In the genomic region with DNA sequence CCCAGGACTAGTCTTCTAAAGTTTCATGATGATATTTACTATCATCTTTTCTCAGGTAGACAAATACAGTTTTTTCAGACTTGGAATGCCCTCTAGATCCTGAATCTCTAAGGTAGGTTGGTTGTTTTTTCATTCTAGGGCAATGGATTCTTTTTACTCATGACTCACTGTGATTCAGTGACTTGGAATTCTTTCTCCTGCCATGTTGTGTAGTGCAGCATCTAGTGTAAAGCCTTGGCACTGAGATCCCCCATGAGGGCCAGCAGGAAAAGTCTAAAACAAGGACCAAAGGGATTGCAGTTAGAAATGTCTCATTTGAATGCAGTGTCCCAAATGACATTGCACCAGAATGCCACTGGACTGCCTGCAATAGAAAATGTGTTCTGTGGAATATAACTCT, we compare ENCODE assay signal across 19 cellular contexts.
A peak's percentile ranks its signal among the peaks of the same experiment; 100 is the strongest.
DNase-seq lines count a peak whose midpoint lies in the region; ATAC-seq and TF ChIP-seq lines count a peak whose summit lies in the region.
"Had no signal": no experiment of that assay in that cellular context is flagged by ENCODE, and none has a peak within 500 bp of the region (broad histone marks: within the 10 kb centered on the region; RNA-seq: fewer than 3 reads in every experiment).

No MANE protein-coding gene starts in this region.

- no peak overlapping the region for H3K4me3 ChIP-seq in IMR-90 (ENCODE audit: insufficient read depth, low read depth, low read length)
- H3K4me3 ChIP-seq in astrocyte of the spinal cord (ENCODE audit: low read depth, low read length): no peak overlapping the region
- H3K4me3 ChIP-seq in smooth muscle cell: no peak overlapping the region
- no peak overlapping the region for H3K4me3 ChIP-seq in testis
- H3K4me3 ChIP-seq: skin epidermis had no signal

- ATAC-seq in IMR-90 (ENCODE audit: low read depth) (no peak), HG03469 (IDR thresholded peaks at IDR 0.05; ENCODE audit: unreplicated experiment) (no peak)
- ATAC-seq: activated naive CD8-positive, alpha-beta T cell treated with anti-CD3 and anti-CD28 coated beads, Interleukin-2, amount 50 U/mL, for 24 hours; activated T-helper 17 cell treated with anti-CD3 and anti-CD28 coated beads, Interleukin-2, amount 50 U/mL, for 72 hours; HCT116; left lobe of liver had no signal

- intact Hi-C loops in IMR-90 (cut with micrococcal nuclease) (no loop called here), testis (cut with DNase I; ENCODE audit: low total_unique reads) (no loop called here)

- no peak overlapping the region for H2AFZ ChIP-seq in IMR-90 (replicated peaks; ENCODE audit: low read length, poor library complexity)
- H2AFZ ChIP-seq in smooth muscle cell (ENCODE audit: low read depth): no peak overlapping the region

- no peak for TF ChIP-seq RAD21 in IMR-90 (IDR thresholded peaks at IDR 0.05; ENCODE audit: low read length)

- no peak overlapping the region for H3K4me2 ChIP-seq in IMR-90 (ENCODE audit: low read depth, low read length)
- H3K4me2 ChIP-seq in smooth muscle cell: no peak overlapping the region

- no peak overlapping the region for H4K5ac ChIP-seq in IMR-90 (ENCODE audit: low read depth, low read length)

- H3K56ac ChIP-seq in IMR-90 (ENCODE audit: extremely low read depth, insufficient read depth, low read length): no peak overlapping the region

- no peak overlapping the region for H3K18ac ChIP-seq in IMR-90 (ENCODE audit: low read depth, low read length)

- H3K23ac ChIP-seq in IMR-90 (ENCODE audit: low read depth, low read length): no peak overlapping the region

- H3K79me1 ChIP-seq in IMR-90 (ENCODE audit: low read depth in 1 of 2, low read length in 2 of 2): no peaks in the 10 kb centered on the region

- no peak overlapping the region for H2BK5ac ChIP-seq in IMR-90 (ENCODE audit: low read depth, low read length, poor library complexity, severe bottlenecking)

- H2BK120ac ChIP-seq in IMR-90 (ENCODE audit: low read depth, low read length): no peak overlapping the region

- no peaks in the 10 kb centered on the region for H3K9me1 ChIP-seq in IMR-90 (ENCODE audit: insufficient read depth, low read length)

- peak; percentile 2 for DNase-seq in IMR-90
- peak; percentile 64 for DNase-seq in astrocyte of the spinal cord (ENCODE audit: low read depth, low spot score)
- DNase-seq in iris pigment epithelial cell (ENCODE audit: low read depth): peak; percentile 47
- DNase-seq in smooth muscle cell (lab: John Stamatoyannopoulos, UW; ENCODE audit: unreplicated experiment): no peak
- DNase-seq in HuH-7.5 (ENCODE audit: low spot score): no peak
- DNase-seq in germinal center (ENCODE audit: low spot score): no peak
- no peak for DNase-seq in testis
- DNase-seq: activated naive CD8-positive, alpha-beta T cell treated with anti-CD3 and anti-CD28 coated beads, Interleukin-2, amount 50 U/mL, for 24 hours; foreskin melanocyte; KBM-7; NCI-H1048; NCI-H2029 treated with DMSO at 0.1 percent for 48 hours; NCI-H524; stimulated activated CD4-positive, alpha-beta T cell treated with anti-CD3 and anti-CD28 coated beads, Interleukin-4, amount 100 ng/mL, for 24 hours had no signal

- in situ Hi-C loops in IMR-90 (cut with MboI; ENCODE audit: low sequenced_read_pairs) (no loop called here), astrocyte of the spinal cord (cut with HindIII; ENCODE audit: low sequenced_read_pairs) (no loop called here)

- H3F3A ChIP-seq in smooth muscle cell (ENCODE audit: low read depth): no peaks in the 10 kb centered on the region

- no peak overlapping the region for H4K8ac ChIP-seq in IMR-90 (ENCODE audit: low read depth in 2 of 2, low read length in 2 of 2)

- CTCF ChIA-PET in IMR-90 (lab: Yijun Ruan, JAX): no interaction called here

- no peaks in the 10 kb centered on the region for H3K27me3 ChIP-seq in IMR-90 (ENCODE audit: control insufficient read depth, insufficient read depth, low read length)
- no peaks in the 10 kb centered on the region for H3K27me3 ChIP-seq in smooth muscle cell (ENCODE audit: low read depth)
- no peaks in the 10 kb centered on the region for H3K27me3 ChIP-seq in testis

- H3K27ac ChIP-seq in IMR-90 (ENCODE audit: insufficient read depth, low read length) (no peak overlapping the region), smooth muscle cell (ENCODE audit: low read depth) (peak overlapping the region; percentile 40), testis (no peak overlapping the region)
- H3K27ac ChIP-seq: skin epidermis had no signal

- no peak overlapping the region for H2AK5ac ChIP-seq in IMR-90 (ENCODE audit: low read depth, low read length)

- no peak overlapping the region for H2AK9ac ChIP-seq in IMR-90 (replicated peaks; ENCODE audit: low read depth, low read length, poor library complexity)

- no peak for TF ChIP-seq POLR2A in IMR-90 (IDR thresholded peaks at IDR 0.05; ENCODE audit: low read depth, low read length)
- TF ChIP-seq POLR2A in testis (IDR thresholded peaks at IDR 0.05): no peak

- H4K91ac ChIP-seq in IMR-90 (ENCODE audit: insufficient read depth, low read depth, low read length): no peak overlapping the region

- H4K20me1 ChIP-seq in IMR-90 (ENCODE audit: insufficient read depth, low read length): no peaks in the 10 kb centered on the region
- no peaks in the 10 kb centered on the region for H4K20me1 ChIP-seq in smooth muscle cell (ENCODE audit: low read depth)

- H2BK15ac ChIP-seq in IMR-90 (ENCODE audit: low read depth, low read length): no peak overlapping the region

- H3K4me1 ChIP-seq in IMR-90 (ENCODE audit: control insufficient read depth, insufficient read depth, low read length) (no peaks in the 10 kb centered on the region), smooth muscle cell (ENCODE audit: low read depth) (no peaks in the 10 kb centered on the region), testis (no peaks in the 10 kb centered on the region)

- POLR2A ChIA-PET in IMR-90 (lab: Charles Lee; ENCODE audit: unreplicated experiment): no interaction called here

- H3K36me3 ChIP-seq in IMR-90 (ENCODE audit: control insufficient read depth, insufficient read depth, low read length): no peaks in the 10 kb centered on the region
- no peaks in the 10 kb centered on the region for H3K36me3 ChIP-seq in smooth muscle cell (ENCODE audit: low read depth)
- no peaks in the 10 kb centered on the region for H3K36me3 ChIP-seq in testis (ENCODE audit: low read depth, missing control alignments)

- H2BK20ac ChIP-seq in IMR-90 (ENCODE audit: low read depth, low read length): no peak overlapping the region

- no peak overlapping the region for H3K4ac ChIP-seq in IMR-90 (ENCODE audit: low read depth, low read length)

- H3K9me3 ChIP-seq in IMR-90 (ENCODE audit: control insufficient read depth, insufficient read depth, low read length) (no peaks in the 10 kb centered on the region), smooth muscle cell (replicated peaks; ENCODE audit: low read depth) (no peaks in the 10 kb centered on the region), testis (no peaks in the 10 kb centered on the region)

- no peak overlapping the region for H3K14ac ChIP-seq in IMR-90 (replicated peaks; ENCODE audit: low read depth, low read length)

- H3K9ac ChIP-seq in IMR-90 (ENCODE audit: low read depth, low read length): no peak overlapping the region
- H3K9ac ChIP-seq in smooth muscle cell (ENCODE audit: low read depth): no peak overlapping the region

- no peaks in the 10 kb centered on the region for H3K79me2 ChIP-seq in smooth muscle cell (ENCODE audit: low read depth)

- TF ChIP-seq CTCF in IMR-90 (conservative IDR thresholded peaks at IDR 0.05; ENCODE audit: low read depth, low read length) (no peak), astrocyte of the spinal cord (IDR thresholded peaks at IDR 0.05; ENCODE audit: low read depth, low read length) (no peak), smooth muscle cell (IDR thresholded peaks at IDR 0.05; ENCODE audit: borderline replicate concordance, insufficient read depth, poor library complexity, severe bottlenecking) (no peak), testis (IDR thresholded peaks at IDR 0.05) (no peak)

- dilution Hi-C loops in IMR-90 (cut with HindIII; ENCODE audit: low sequenced_read_pairs, unreplicated experiment): no loop called here

- no TSS peak for BruUV-seq in IMR-90 (replicated peaks; lab: Mats Ljungman, UMichigan)

TF ChIP-seq in IMR-90, 13 proteins besides CTCF, POLR2A, EP300 and RAD21:
- TF ChIP-seq RFX5 (IDR thresholded peaks at IDR 0.05; ENCODE audit: low read depth, low read length): no peak
- no peak for TF ChIP-seq FOS (IDR thresholded peaks at IDR 0.05; ENCODE audit: low read depth, low read length)
- TF ChIP-seq, protein P1, sequence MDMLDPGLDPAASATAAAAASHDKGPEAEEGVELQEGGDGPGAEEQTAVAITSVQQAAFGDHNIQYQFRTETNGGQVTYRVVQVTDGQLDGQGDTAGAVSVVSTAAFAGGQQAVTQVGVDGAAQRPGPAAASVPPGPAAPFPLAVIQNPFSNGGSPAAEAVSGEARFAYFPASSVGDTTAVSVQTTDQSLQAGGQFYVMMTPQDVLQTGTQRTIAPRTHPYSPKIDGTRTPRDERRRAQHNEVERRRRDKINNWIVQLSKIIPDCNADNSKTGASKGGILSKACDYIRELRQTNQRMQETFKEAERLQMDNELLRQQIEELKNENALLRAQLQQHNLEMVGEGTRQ (IDR thresholded peaks at IDR 0.05; ENCODE audit: low read depth, low read length): no peak
- TF ChIP-seq CEBPB (IDR thresholded peaks at IDR 0.05; ENCODE audit: low read depth, low read length): no peak
- TF ChIP-seq SMC3 (IDR thresholded peaks at IDR 0.05; ENCODE audit: low read depth, low read length): no peak
- no peak for TF ChIP-seq NFE2L2 (IDR thresholded peaks at IDR 0.05; ENCODE audit: low read depth, low read length)
- no peak for TF ChIP-seq MAZ (IDR thresholded peaks at IDR 0.05; ENCODE audit: borderline replicate concordance, low read depth, low read length)
- TF ChIP-seq CHD1 (IDR thresholded peaks at IDR 0.05; ENCODE audit: low read depth, low read length): no peak
- TF ChIP-seq RCOR1 (IDR thresholded peaks at IDR 0.05; ENCODE audit: insufficient replicate concordance, low read length): no peak
- no peak for TF ChIP-seq BHLHE40 (IDR thresholded peaks at IDR 0.05; ENCODE audit: low read depth, low read length)
- TF ChIP-seq, protein P2, sequence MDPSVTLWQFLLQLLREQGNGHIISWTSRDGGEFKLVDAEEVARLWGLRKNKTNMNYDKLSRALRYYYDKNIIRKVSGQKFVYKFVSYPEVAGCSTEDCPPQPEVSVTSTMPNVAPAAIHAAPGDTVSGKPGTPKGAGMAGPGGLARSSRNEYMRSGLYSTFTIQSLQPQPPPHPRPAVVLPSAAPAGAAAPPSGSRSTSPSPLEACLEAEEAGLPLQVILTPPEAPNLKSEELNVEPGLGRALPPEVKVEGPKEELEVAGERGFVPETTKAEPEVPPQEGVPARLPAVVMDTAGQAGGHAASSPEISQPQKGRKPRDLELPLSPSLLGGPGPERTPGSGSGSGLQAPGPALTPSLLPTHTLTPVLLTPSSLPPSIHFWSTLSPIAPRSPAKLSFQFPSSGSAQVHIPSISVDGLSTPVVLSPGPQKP (IDR thresholded peaks at IDR 0.05; ENCODE audit: borderline replicate concordance, low read depth, low read length): no peak
- TF ChIP-seq MAFK (IDR thresholded peaks at IDR 0.05; ENCODE audit: low read depth, low read length): no peak
- TF ChIP-seq MXI1 (IDR thresholded peaks at IDR 0.05; ENCODE audit: borderline replicate concordance, low read depth, low read length): no peak

Comparison
In these comparisons a context has a peak if more than half of its experiments do, and no peak if none do; other contexts are left out.
1. DNase-seq: peak in IMR-90 (single experiment), astrocyte of the spinal cord (single experiment) and iris pigment epithelial cell (single experiment); none in smooth muscle cell (single experiment), HuH-7.5 (single experiment), germinal center (single experiment) and testis (single experiment).